ENCODE assay signal across 1 cellular context in genomic region chr2:113818382-113818951, GRCh38.
TF ChIP-seq lines count a peak whose summit lies in the region.

No MANE protein-coding gene starts in this region.

TF ChIP-seq in WTC11, 78 proteins besides CTCF, POLR2A, EP300 and RAD21 (continued from another document):
- no peak for TF ChIP-seq ZNF281 (CRISPR knock-in tag; IDR thresholded peaks at IDR 0.05)
- no peak for TF ChIP-seq TEAD1 (CRISPR knock-in tag; IDR thresholded peaks at IDR 0.05)
- TF ChIP-seq HMGA2 (CRISPR knock-in tag; IDR thresholded peaks at IDR 0.05) = no peak
- TF ChIP-seq ZNF512 (CRISPR knock-in tag; IDR thresholded peaks at IDR 0.05; ENCODE audit: borderline replicate concordance) = no peak
- no peak for TF ChIP-seq CBFB (CRISPR knock-in tag; IDR thresholded peaks at IDR 0.05; ENCODE audit: low read depth)
- no peak for TF ChIP-seq RELA (CRISPR knock-in tag; IDR thresholded peaks at IDR 0.05; ENCODE audit: borderline replicate concordance)
